In genomic region chr7:153835712-153836265, GRCh38 we compare ENCODE assay signal across 18 cellular contexts.
A peak's percentile ranks its signal among the peaks of the same experiment; 100 is the strongest.
DNase-seq lines count a peak whose midpoint lies in the region; ATAC-seq and TF ChIP-seq lines count a peak whose summit lies in the region.
"Had no signal": no experiment of that assay in that cellular context is flagged by ENCODE, and none has a peak within 500 bp of the region (broad histone marks: within the 10 kb centered on the region; RNA-seq: fewer than 3 reads in every experiment).

No MANE protein-coding gene starts in this region.

- no peak for TF ChIP-seq POLR2A in esophagus muscularis mucosa (IDR thresholded peaks at IDR 0.05; ENCODE audit: low read depth)
- TF ChIP-seq POLR2A in uterus (IDR thresholded peaks at IDR 0.05), result no peak
- TF ChIP-seq POLR2A in Peyer's patch (IDR thresholded peaks at IDR 0.05), result no peak

- ATAC-seq in Right ventricle myocardium inferior (peak; percentile 48), left ventricle myocardium superior (no peak), mucosa of descending colon (peak; percentile 64)
- ATAC-seq: stimulated activated naive B cell treated with anti-CD40 and anti-IgM and Interleukin-4, amounts not matched to agents 10 μg/mL and 1 μg/mL and 100 μg/mL, for 72 hours had no signal

- intact Hi-C loops in Right ventricle myocardium inferior (cut with DNase I), result no loop called here
- intact Hi-C loops in left ventricle myocardium superior (cut with micrococcal nuclease), result no loop called here
- intact Hi-C loops in esophagus muscularis mucosa (cut with DNase I), result loop anchor here (2.0 to 10.0 kb wide), 2 partner anchors 455 to 641 kb away; no protein-coding TSS in a partner anchor
- intact Hi-C loops in mucosa of descending colon (cut with DNase I, micrococcal nuclease), result loop anchor here in 1 of 2 donors (10.0 kb wide), 1 partner anchor 451 kb away; no protein-coding TSS in a partner anchor
- intact Hi-C loops in uterus (cut with DNase I; ENCODE audit: low total_unique reads), result no loop called here

- WGBS in esophagus muscularis mucosa, result 38% methylated on average over 7 of the region's 7 CpGs

- no peak for TF ChIP-seq EP300 in esophagus muscularis mucosa (IDR thresholded peaks at IDR 0.05)

- no peaks in the 10 kb centered on the region for H3K9me3 ChIP-seq in esophagus muscularis mucosa
- H3K9me3 ChIP-seq in mucosa of descending colon, result no peaks in the 10 kb centered on the region
- H3K9me3 ChIP-seq in uterus, result no peaks in the 10 kb centered on the region
- H3K9me3 ChIP-seq in Peyer's patch, result no peaks in the 10 kb centered on the region
- H3K9me3 ChIP-seq in effector memory CD4-positive, alpha-beta T cell (ENCODE audit: control insufficient read depth, low read length), result no peaks in the 10 kb centered on the region
- H3K9me3 ChIP-seq: breast epithelium had no signal

- no peak for TF ChIP-seq CTCF in esophagus muscularis mucosa (IDR thresholded peaks at IDR 0.05)
- TF ChIP-seq CTCF in mucosa of descending colon (IDR thresholded peaks at IDR 0.05), result no peak
- TF ChIP-seq CTCF in uterus (IDR thresholded peaks at IDR 0.05), result no peak
- no peak for TF ChIP-seq CTCF in Peyer's patch (IDR thresholded peaks at IDR 0.05)

- H3K27ac ChIP-seq in esophagus muscularis mucosa (replicated peaks in 1 of 4) (peak overlapping the region; percentile 55 to 62 (median 58)), uterus (peak overlapping the region; percentile 39 to 43), Peyer's patch (no peak overlapping the region)
- no peak overlapping the region for H3K27ac ChIP-seq in effector memory CD4-positive, alpha-beta T cell (ENCODE audit: insufficient read depth, low read length, poor library complexity, severe bottlenecking)
- H3K27ac ChIP-seq: breast epithelium had no signal

- H3K4me1 ChIP-seq in esophagus muscularis mucosa, result peaks cover 0 to 23% (median 17%) of the 10 kb centered on the region in 4 donors
- peaks cover 9% of the 10 kb centered on the region for H3K4me1 ChIP-seq in mucosa of descending colon (ENCODE audit: low read depth)
- peaks cover 0 to 3% of the 10 kb centered on the region in 2 donors for H3K4me1 ChIP-seq in uterus
- no peaks in the 10 kb centered on the region for H3K4me1 ChIP-seq in Peyer's patch
- no peaks in the 10 kb centered on the region for H3K4me1 ChIP-seq in effector memory CD4-positive, alpha-beta T cell (ENCODE audit: control insufficient read depth, insufficient read depth, low read length, poor library complexity, severe bottlenecking)
- H3K4me1 ChIP-seq: breast epithelium had no signal

- H3K4me3 ChIP-seq in esophagus muscularis mucosa, result peak overlapping the region in 2 of 4 donors; percentile 7 to 16
- H3K4me3 ChIP-seq in mucosa of descending colon, result no peak overlapping the region
- H3K4me3 ChIP-seq in uterus, result no peak overlapping the region
- no peak overlapping the region for H3K4me3 ChIP-seq in Peyer's patch
- H3K4me3 ChIP-seq in effector memory CD4-positive, alpha-beta T cell (ENCODE audit: insufficient read depth, low read depth, low read length, poor library complexity, severe bottlenecking), result no peak overlapping the region
- H3K4me3 ChIP-seq: breast epithelium had no signal

- DNase-seq in Right ventricle myocardium inferior (ENCODE audit: missing footprints), result no peak
- DNase-seq in left ventricle myocardium superior, result no peak
- DNase-seq in esophagus muscularis mucosa (ENCODE audit: extremely low spot score), result no peak
- DNase-seq in mucosa of descending colon, result peak in 2 of 3 donors; percentile 37 to 51
- DNase-seq in uterus, result peak; percentile 38 to 45
- no peak for DNase-seq in Peyer's patch
- no peak for DNase-seq in effector memory CD4-positive, alpha-beta T cell
- no peak for DNase-seq in stimulated activated CD4-positive, alpha-beta T cell treated with anti-CD3 and anti-CD28 coated beads, Interleukin-4, amount 100 ng/mL, for 24 hours
- DNase-seq: activated CD4-positive, alpha-beta memory T cell treated with anti-CD3 and anti-CD28 coated beads for 36 hours; activated CD4-positive, CD25-positive, alpha-beta regulatory T cell treated with anti-CD3 and anti-CD28 coated beads, Interleukin-2, amount 50 U/mL, for 72 hours; activated CD8-positive, alpha-beta memory T cell treated with anti-CD3 and anti-CD28 coated beads, Interleukin-2, amount 50 U/mL, for 4 hours; activated naive CD4-positive, alpha-beta T cell treated with anti-CD3 and anti-CD28 coated beads, Interleukin-2, amount 50 U/mL, for 16 hours; CD4-positive, CD25-positive, alpha-beta regulatory T cell; NCI-H1048; NCI-H187 treated with DMSO at 0.1 percent for 48 hours; NCI-H510A treated with DMSO at 0.1 percent for 48 hours; stimulated activated naive B cell treated with anti-CD40 and anti-IgM and Interleukin-4, amounts not matched to agents 10 μg/mL and 1 μg/mL and 100 μg/mL, for 72 hours had no signal

- H3K36me3 ChIP-seq in esophagus muscularis mucosa, result no peaks in the 10 kb centered on the region
- H3K36me3 ChIP-seq in mucosa of descending colon (ENCODE audit: low read depth), result no peaks in the 10 kb centered on the region
- no peaks in the 10 kb centered on the region for H3K36me3 ChIP-seq in uterus
- H3K36me3 ChIP-seq in Peyer's patch, result no peaks in the 10 kb centered on the region
- H3K36me3 ChIP-seq in effector memory CD4-positive, alpha-beta T cell (ENCODE audit: control insufficient read depth, insufficient read depth, low read length), result no peaks in the 10 kb centered on the region
- H3K36me3 ChIP-seq: breast epithelium had no signal

- no peaks in the 10 kb centered on the region for H3K27me3 ChIP-seq in esophagus muscularis mucosa
- no peaks in the 10 kb centered on the region for H3K27me3 ChIP-seq in uterus
- H3K27me3 ChIP-seq in Peyer's patch, result no peaks in the 10 kb centered on the region
- H3K27me3 ChIP-seq in effector memory CD4-positive, alpha-beta T cell (replicated peaks; ENCODE audit: control insufficient read depth, insufficient read depth, low read length, poor library complexity, severe bottlenecking), result no peaks in the 10 kb centered on the region
- H3K27me3 ChIP-seq: breast epithelium had no signal

Comparison
In these comparisons a context has a peak if more than half of its experiments do, and no peak if none do; other contexts are left out.
1. DNase-seq: peak in mucosa of descending colon (2 of 3) and uterus (2 of 2); none in Right ventricle myocardium inferior (single experiment), left ventricle myocardium superior (single experiment), esophagus muscularis mucosa (single experiment), Peyer's patch (0 of 3), effector memory CD4-positive, alpha-beta T cell (0 of 3) and stimulated activated CD4-positive, alpha-beta T cell treated with anti-CD3 and anti-CD28 coated beads, Interleukin-4, amount 100 ng/mL, for 24 hours (single experiment).
2. H3K27ac ChIP-seq: peak in esophagus muscularis mucosa (4 of 4) and uterus (2 of 2); none in Peyer's patch (0 of 4) and effector memory CD4-positive, alpha-beta T cell (single experiment).